ENCODE assay signal across 8 cellular contexts in the genomic region with DNA sequence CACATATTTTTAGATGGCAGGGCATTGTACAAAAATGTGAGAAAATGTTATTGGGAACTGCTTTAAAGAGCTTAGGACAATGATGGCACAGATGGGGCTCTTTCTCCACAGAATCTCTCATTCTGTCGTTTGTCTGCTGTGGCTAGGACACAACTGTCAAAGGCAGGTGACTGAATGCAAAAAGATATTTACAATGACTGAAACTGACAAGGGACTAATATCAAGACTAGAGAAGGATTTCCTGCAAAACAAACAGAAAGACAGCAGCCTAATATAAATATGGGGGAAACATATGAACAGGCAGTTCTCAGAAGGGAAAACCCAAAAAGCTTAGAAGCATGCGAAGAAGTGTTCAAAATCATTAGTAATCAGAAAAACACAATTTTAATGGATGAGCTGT.
"Had no signal": no experiment of that assay in that cellular context is flagged by ENCODE, and none has a peak within 500 bp of the region (broad histone marks: within the 10 kb centered on the region; RNA-seq: fewer than 3 reads in every experiment).

No MANE protein-coding gene starts in this region.

- FAIRE-seq: G401.6, GM12878, GM12891, GM12892, GM18507, GM19239 had no signal

- ATAC-seq: GM12878 had no signal

- DNase-seq: GDM1, GF-D8 had no signal

- H3K4me3 ChIP-seq: GM12878 had no signal
